In the genomic region with DNA sequence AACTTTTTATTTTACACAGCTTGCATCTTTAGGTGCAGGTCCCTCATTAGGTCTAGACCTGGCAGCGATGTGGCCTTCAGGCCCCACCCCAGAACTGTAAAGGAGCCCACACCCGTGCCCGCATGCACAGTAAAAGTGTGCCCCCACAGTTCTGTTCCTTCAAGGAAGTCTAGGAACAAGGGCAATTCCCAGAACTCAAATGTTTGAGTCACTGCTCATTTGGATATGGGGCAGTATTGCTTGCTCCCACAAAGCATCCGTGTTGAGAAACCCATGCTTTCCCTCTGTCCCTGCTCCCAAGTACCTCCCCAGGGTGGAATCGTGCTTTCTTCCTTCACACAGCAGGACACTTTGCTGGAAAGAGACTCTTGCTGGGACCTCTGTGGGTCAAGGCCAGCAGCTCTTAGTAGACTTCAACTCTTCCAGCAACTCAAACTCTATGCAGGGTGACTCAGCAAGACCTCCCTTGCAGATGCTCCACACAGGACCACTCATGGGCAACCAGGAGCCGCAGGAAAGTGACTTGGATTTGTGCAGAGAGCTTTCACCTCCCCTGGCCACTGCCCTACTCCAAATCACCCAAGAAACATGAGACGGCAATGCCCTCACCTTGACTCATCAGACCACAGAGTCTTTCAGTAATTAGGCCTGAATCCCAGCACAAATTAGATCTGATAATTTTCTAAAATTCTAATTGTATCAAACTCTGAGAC, we compare ENCODE assay signal across 1 cellular context.
TF ChIP-seq lines count a peak whose summit lies in the region.

No MANE protein-coding gene starts in this region.

TF ChIP-seq in H1, 55 proteins besides CTCF, POLR2A, EP300 and RAD21:
- TF ChIP-seq BACH1 (IDR thresholded peaks at IDR 0.05; ENCODE audit: low read length): 0 out of 2 replicates have a peak, but pooled peaks have one; percentile 51
- no peak for TF ChIP-seq ZNF274 (IDR thresholded peaks at IDR 0.05; ENCODE audit: borderline replicate concordance, extremely low read depth, low read length)
- TF ChIP-seq SAP30 (IDR thresholded peaks at IDR 0.05; ENCODE audit: insufficient read depth, insufficient replicate concordance, low read length): no peak
TF ChIP-seq in H1: peak in this region for 1.
